17 cellular contexts compared by ENCODE assay signal in the genomic region with DNA sequence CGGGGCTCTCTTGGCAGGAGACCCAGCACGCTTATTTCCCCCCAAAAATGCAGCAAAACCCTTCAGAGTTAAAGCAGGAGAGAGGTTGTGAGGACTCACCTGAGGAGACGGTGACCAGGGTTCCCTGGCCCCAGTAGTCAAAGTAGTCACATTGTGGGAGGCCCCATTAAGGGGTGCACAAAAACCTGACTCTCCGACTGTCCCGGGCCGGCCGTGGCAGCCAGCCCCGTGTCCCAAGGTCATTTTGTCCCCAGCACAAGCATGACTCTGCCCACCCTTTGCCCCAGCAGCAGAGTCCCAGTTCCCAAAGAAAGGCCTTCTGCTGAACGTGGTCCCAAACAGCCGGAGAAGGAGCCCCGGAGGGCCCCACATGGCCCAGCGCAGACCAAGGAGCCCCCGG.
A peak's percentile ranks its signal among the peaks of the same experiment; 100 is the strongest.
DNase-seq lines count a peak whose midpoint lies in the region; ATAC-seq and TF ChIP-seq lines count a peak whose summit lies in the region.
"Had no signal": no experiment of that assay in that cellular context is flagged by ENCODE, and none has a peak within 500 bp of the region (broad histone marks: within the 10 kb centered on the region; RNA-seq: fewer than 3 reads in every experiment).

No MANE protein-coding gene starts in this region.

- H3K27me3 Mint-ChIP-seq in activated CD4-positive, alpha-beta T cell treated with anti-CD3 and anti-CD28 coated beads, Interleukin-2, amount 10 ng/mL, durations not matched to agents 7 days and 5 days = peaks cover 7% of the 10 kb centered on the region
- H3K27me3 Mint-ChIP-seq in stimulated activated memory B cell treated with anti-CD40 and anti-IgM and Interleukin-4, amounts not matched to agents 10 μg/mL and 1 μg/mL and 100 μg/mL, for 72 hours = no peaks in the 10 kb centered on the region

- H3K4me3 ChIP-seq in RWPE2 (ENCODE audit: severe bottlenecking) (no peak overlapping the region), coronary artery (no peak overlapping the region)
- H3K4me3 ChIP-seq: A549, ascending aorta, mucosa of descending colon, PC-9, smooth muscle cell had no signal

- no peaks in the 10 kb centered on the region for H3K4me1 ChIP-seq in RWPE2 (ENCODE audit: insufficient read depth, poor library complexity, severe bottlenecking)
- H3K4me1 ChIP-seq: A549, ascending aorta, esophagus squamous epithelium had no signal

- H3K36me3 Mint-ChIP-seq in activated CD4-positive, alpha-beta T cell treated with anti-CD3 and anti-CD28 coated beads, Interleukin-2, amount 10 ng/mL, durations not matched to agents 7 days and 5 days (ENCODE audit: low read depth) = peaks cover under 1% of the 10 kb centered on the region
- peaks cover 45% of the 10 kb centered on the region for H3K36me3 Mint-ChIP-seq in stimulated activated memory B cell treated with anti-CD40 and anti-IgM and Interleukin-4, amounts not matched to agents 10 μg/mL and 1 μg/mL and 100 μg/mL, for 72 hours

- peak overlapping the region; percentile 71 for H3K27ac Mint-ChIP-seq in activated CD4-positive, alpha-beta T cell treated with anti-CD3 and anti-CD28 coated beads, Interleukin-2, amount 10 ng/mL, durations not matched to agents 7 days and 5 days
- H3K27ac Mint-ChIP-seq in stimulated activated memory B cell treated with anti-CD40 and anti-IgM and Interleukin-4, amounts not matched to agents 10 μg/mL and 1 μg/mL and 100 μg/mL, for 72 hours = peak overlapping the region; percentile 100
- H3K27ac Mint-ChIP-seq: dendritic cell treated with granulocyte-macrophage colony-stimulating factor and Interleukin-4, amounts not matched to agents 40 ng/mL and 50 ng/mL, for 4 days had no signal

- H3K36me3 ChIP-seq in RWPE2 (ENCODE audit: low read depth) = no peaks in the 10 kb centered on the region
- H3K36me3 ChIP-seq: ascending aorta, esophagus squamous epithelium had no signal

- ATAC-seq in RWPE2 (ENCODE audit: low read depth) = no peak
- ATAC-seq in stimulated activated memory B cell treated with anti-CD40 and anti-IgM and Interleukin-4, amounts not matched to agents 10 μg/mL and 1 μg/mL and 100 μg/mL, for 72 hours = no peak
- ATAC-seq: mucosa of descending colon, SK-N-SH treated with all-trans-retinoic acid at 6 μM for 48 hours had no signal

- no peaks in the 10 kb centered on the region for H3K27me3 ChIP-seq in RWPE2 (ENCODE audit: insufficient read depth, poor library complexity, severe bottlenecking)
- H3K27me3 ChIP-seq: ascending aorta had no signal

- H3K27ac ChIP-seq in RWPE2 (ENCODE audit: poor library complexity, severe bottlenecking) (no peak overlapping the region), coronary artery (no peak overlapping the region)
- H3K27ac ChIP-seq: A549, ascending aorta, PC-9 had no signal

- no peak overlapping the region for H3K4me3 Mint-ChIP-seq in activated CD4-positive, alpha-beta T cell treated with anti-CD3 and anti-CD28 coated beads, Interleukin-2, amount 10 ng/mL, durations not matched to agents 7 days and 5 days
- peak overlapping the region; percentile 96 for H3K4me3 Mint-ChIP-seq in stimulated activated memory B cell treated with anti-CD40 and anti-IgM and Interleukin-4, amounts not matched to agents 10 μg/mL and 1 μg/mL and 100 μg/mL, for 72 hours
- H3K4me3 Mint-ChIP-seq: dendritic cell treated with granulocyte-macrophage colony-stimulating factor and Interleukin-4, amounts not matched to agents 40 ng/mL and 50 ng/mL, for 4 days had no signal

- peaks cover 3% of the 10 kb centered on the region for H3K9me3 ChIP-seq in RWPE2 (ENCODE audit: severe bottlenecking)
- H3K9me3 ChIP-seq: A549, ascending aorta, esophagus squamous epithelium, mucosa of descending colon had no signal

- CTCF ChIA-PET in activated CD4-positive, alpha-beta T cell treated with anti-CD3 and anti-CD28 coated beads, Interleukin-2, amount 10 ng/mL, durations not matched to agents 7 days and 5 days (lab: Charles Lee) = no interaction called here

- no peak for TF ChIP-seq CTCF in RWPE2 (IDR thresholded peaks at IDR 0.05; ENCODE audit: poor library complexity, severe bottlenecking)
- no peak for TF ChIP-seq CTCF in coronary artery (IDR thresholded peaks at IDR 0.05)

- no peak for DNase-seq in activated CD4-positive, alpha-beta T cell treated with anti-CD3 and anti-CD28 coated beads, Interleukin-2, amount 10 ng/mL, durations not matched to agents 7 days and 5 days
- DNase-seq in activated CD4-positive, alpha-beta T cell treated with anti-CD3 and anti-CD28 coated beads, Interleukin-2, amount 50 U/mL, for 1 hour = no peak
- DNase-seq in RWPE2 (ENCODE audit: low spot score) = peak; percentile 49
- peak; percentile 38 for DNase-seq in coronary artery (ENCODE audit: low spot score)
- DNase-seq in NCI-H1105 treated with DMSO at 0.1 percent for 48 hours (lab: John Stamatoyannopoulos, UW) = no peak
- no peak for DNase-seq in stimulated activated CD4-positive, alpha-beta T cell treated with anti-CD3 and anti-CD28 coated beads, Interleukin-2, amount 100 ng/mL, for 24 hours
- no peak for DNase-seq in stimulated activated CD4-positive, alpha-beta T cell treated with anti-CD3 and anti-CD28 coated beads, Interleukin-4, amount 100 ng/mL, for 4 hours
- DNase-seq: esophagus squamous epithelium, NCI-H187, PC-9 had no signal

- no peaks in the 10 kb centered on the region for H3K9me3 Mint-ChIP-seq in activated CD4-positive, alpha-beta T cell treated with anti-CD3 and anti-CD28 coated beads, Interleukin-2, amount 10 ng/mL, durations not matched to agents 7 days and 5 days
- H3K9me3 Mint-ChIP-seq in stimulated activated memory B cell treated with anti-CD40 and anti-IgM and Interleukin-4, amounts not matched to agents 10 μg/mL and 1 μg/mL and 100 μg/mL, for 72 hours = no peaks in the 10 kb centered on the region
- H3K9me3 Mint-ChIP-seq: dendritic cell treated with granulocyte-macrophage colony-stimulating factor and Interleukin-4, amounts not matched to agents 40 ng/mL and 50 ng/mL, for 4 days had no signal

- POLR2A ChIA-PET in activated CD4-positive, alpha-beta T cell treated with anti-CD3 and anti-CD28 coated beads, Interleukin-2, amount 10 ng/mL, durations not matched to agents 7 days and 5 days (lab: Charles Lee) = no interaction called here

- peaks cover 57% of the 10 kb centered on the region for H3K4me1 Mint-ChIP-seq in activated CD4-positive, alpha-beta T cell treated with anti-CD3 and anti-CD28 coated beads, Interleukin-2, amount 10 ng/mL, durations not matched to agents 7 days and 5 days
- H3K4me1 Mint-ChIP-seq in stimulated activated memory B cell treated with anti-CD40 and anti-IgM and Interleukin-4, amounts not matched to agents 10 μg/mL and 1 μg/mL and 100 μg/mL, for 72 hours = no peaks in the 10 kb centered on the region

Comparison
In these comparisons a context has a peak if more than half of its experiments do, and no peak if none do; other contexts are left out.
1. DNase-seq: peak in RWPE2 (single experiment) and coronary artery (single experiment); none in activated CD4-positive, alpha-beta T cell treated with anti-CD3 and anti-CD28 coated beads, Interleukin-2, amount 10 ng/mL, durations not matched to agents 7 days and 5 days (single experiment), activated CD4-positive, alpha-beta T cell treated with anti-CD3 and anti-CD28 coated beads, Interleukin-2, amount 50 U/mL, for 1 hour (single experiment), NCI-H1105 treated with DMSO at 0.1 percent for 48 hours (single experiment), stimulated activated CD4-positive, alpha-beta T cell treated with anti-CD3 and anti-CD28 coated beads, Interleukin-2, amount 100 ng/mL, for 24 hours (0 of 2) and stimulated activated CD4-positive, alpha-beta T cell treated with anti-CD3 and anti-CD28 coated beads, Interleukin-4, amount 100 ng/mL, for 4 hours (0 of 2).